In the genomic region with DNA sequence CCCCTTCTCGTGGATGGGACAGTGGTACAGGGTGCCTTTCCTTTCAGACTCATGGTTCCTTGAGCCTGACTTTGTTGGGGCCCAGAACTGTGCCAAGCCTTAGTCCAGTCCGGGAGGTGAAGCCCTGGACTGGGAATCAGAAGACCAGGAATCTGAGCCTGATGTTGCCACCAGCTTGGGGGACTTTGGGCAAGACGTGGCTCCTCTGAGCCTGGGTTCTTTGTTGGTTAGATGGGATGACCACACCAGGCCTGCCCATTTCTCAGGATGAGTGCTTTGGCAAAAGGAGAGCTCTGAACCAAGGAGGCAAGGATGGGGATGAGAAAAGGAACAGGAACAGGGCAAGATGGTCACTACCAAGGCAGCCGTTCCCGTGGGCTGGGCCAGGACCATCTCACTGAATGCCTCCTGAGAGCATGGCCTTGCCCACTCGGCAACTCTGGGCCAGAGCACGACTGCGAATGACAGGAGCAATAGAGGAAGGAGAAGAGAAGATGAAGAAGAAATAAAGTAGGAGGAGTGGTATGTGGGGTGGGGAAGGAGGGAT, we compare ENCODE assay signal across 19 cellular contexts. TPM values are rescaled to one million over a fixed set of nuclear protein-coding genes. Genes with fewer than 3 reads are reported as not detected.
A peak's percentile ranks its signal among the peaks of the same experiment; 100 is the strongest.
DNase-seq lines count a peak whose midpoint lies in the region; ATAC-seq and TF ChIP-seq lines count a peak whose summit lies in the region.
"Had no signal": no experiment of that assay in that cellular context is flagged by ENCODE, and none has a peak within 500 bp of the region (broad histone marks: within the 10 kb centered on the region; RNA-seq: fewer than 3 reads in every experiment).

No MANE protein-coding gene starts in this region.

- H3K27ac ChIP-seq in coronary artery (no peak overlapping the region), left lung (no peak overlapping the region)
- H3K27ac ChIP-seq: 22Rv1, KMS-11, SJCRH30 had no signal

- H3K4me3 ChIP-seq in coronary artery: no peak overlapping the region
- H3K4me3 ChIP-seq in left lung: no peak overlapping the region
- H3K4me3 ChIP-seq: SJCRH30 had no signal

- DNase-seq in activated naive CD4-positive, alpha-beta T cell (lab: John Stamatoyannopoulos, UW): no peak
- peak; percentile 40 for DNase-seq in coronary artery (ENCODE audit: low spot score)
- DNase-seq in left lung: no peak
- DNase-seq in AML-193 (lab: John Stamatoyannopoulos, UW): no peak
- no peak for DNase-seq in UCSD-AML1 (lab: John Stamatoyannopoulos, UW; ENCODE audit: unreplicated experiment)
- DNase-seq: GF-D8, HFFc6, NCI-H1417 treated with DMSO at 0.1 percent for 48 hours, NCI-H187 treated with DMSO at 0.1 percent for 48 hours, NCI-H2227 treated with DMSO at 0.1 percent for 48 hours, NCI-H524, NCI-H82, SJCRH30 had no signal

- intact Hi-C loops in left lung (cut with DNase I): no loop called here

- H3K36me3 Mint-ChIP-seq in activated naive CD4-positive, alpha-beta T cell treated with anti-CD3 and anti-CD28 coated beads, Interleukin-2, amount 50 U/mL, for 24 hours: no peaks in the 10 kb centered on the region

- no peaks in the 10 kb centered on the region for H3K9me3 ChIP-seq in left lung
- H3K9me3 ChIP-seq: SJCRH30 had no signal

- no peaks in the 10 kb centered on the region for H3K36me3 ChIP-seq in left lung

- no peak overlapping the region for H3K4me3 Mint-ChIP-seq in activated naive CD4-positive, alpha-beta T cell treated with anti-CD3 and anti-CD28 coated beads, Interleukin-2, amount 50 U/mL, for 24 hours
- H3K4me3 Mint-ChIP-seq: CD4-positive, alpha-beta T cell; HFFc6 had no signal

- H3K4me1 Mint-ChIP-seq in activated naive CD4-positive, alpha-beta T cell treated with anti-CD3 and anti-CD28 coated beads, Interleukin-2, amount 50 U/mL, for 24 hours: no peaks in the 10 kb centered on the region

- H3K9me3 Mint-ChIP-seq in activated naive CD4-positive, alpha-beta T cell treated with anti-CD3 and anti-CD28 coated beads, Interleukin-2, amount 50 U/mL, for 24 hours: no peaks in the 10 kb centered on the region
- H3K9me3 Mint-ChIP-seq: CD4-positive, alpha-beta T cell; HFFc6 had no signal

- peak overlapping the region; percentile 11 for H3K27ac Mint-ChIP-seq in activated naive CD4-positive, alpha-beta T cell treated with anti-CD3 and anti-CD28 coated beads, Interleukin-2, amount 50 U/mL, for 24 hours
- H3K27ac Mint-ChIP-seq: CD4-positive, alpha-beta T cell; HFFc6 had no signal

- no peak for TF ChIP-seq CTCF in coronary artery (IDR thresholded peaks at IDR 0.05)
- TF ChIP-seq CTCF in left lung (IDR thresholded peaks at IDR 0.05): no peak

- H3K27me3 Mint-ChIP-seq in activated naive CD4-positive, alpha-beta T cell treated with anti-CD3 and anti-CD28 coated beads, Interleukin-2, amount 50 U/mL, for 24 hours: no peaks in the 10 kb centered on the region
- H3K27me3 Mint-ChIP-seq: CD4-positive, alpha-beta T cell had no signal

- no peaks in the 10 kb centered on the region for H3K27me3 ChIP-seq in left lung
- H3K27me3 ChIP-seq: SJCRH30 had no signal

- H3K4me1 ChIP-seq in left lung: no peaks in the 10 kb centered on the region
- H3K4me1 ChIP-seq: SJCRH30 had no signal

- peak; percentile 14 for ATAC-seq in left lung
- ATAC-seq in GM19395 (IDR thresholded peaks at IDR 0.05; ENCODE audit: unreplicated experiment): no peak
- no peak for ATAC-seq in HG02678 (IDR thresholded peaks at IDR 0.05; ENCODE audit: unreplicated experiment)

RNA-seq across cellular contexts. Expression of gene PITPNM3, which starts 32.5 kb away (rescaled TPM):
- total RNA-seq in left lung: 10 to 100 TPM; 12.3 to 13.8 TPM
